2 cellular contexts compared by ENCODE assay signal in the genomic region with DNA sequence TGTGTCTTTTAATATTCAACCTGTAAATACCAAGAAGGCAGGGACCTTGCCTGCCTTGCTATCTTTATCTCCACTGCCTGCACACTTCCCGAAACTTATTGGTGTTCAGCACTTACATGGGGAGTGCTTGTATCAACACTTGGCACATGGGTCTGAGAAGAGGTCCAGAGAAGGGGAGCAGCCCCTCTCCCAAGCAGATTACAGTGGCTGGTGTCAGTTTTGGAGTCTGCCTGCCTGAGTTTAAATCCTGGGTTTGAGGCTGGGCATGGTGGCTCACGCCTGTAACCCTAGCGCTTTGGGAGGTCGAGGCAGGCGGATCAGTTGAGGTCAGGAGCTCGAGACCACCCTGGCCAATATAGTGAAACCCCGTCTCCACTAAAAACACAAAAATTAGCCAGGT.
TF ChIP-seq lines count a peak whose summit lies in the region.

No MANE protein-coding gene starts in this region.

TF ChIP-seq in IMR-90, 13 proteins besides CTCF, POLR2A, EP300 and RAD21:
- TF ChIP-seq, protein P1, sequence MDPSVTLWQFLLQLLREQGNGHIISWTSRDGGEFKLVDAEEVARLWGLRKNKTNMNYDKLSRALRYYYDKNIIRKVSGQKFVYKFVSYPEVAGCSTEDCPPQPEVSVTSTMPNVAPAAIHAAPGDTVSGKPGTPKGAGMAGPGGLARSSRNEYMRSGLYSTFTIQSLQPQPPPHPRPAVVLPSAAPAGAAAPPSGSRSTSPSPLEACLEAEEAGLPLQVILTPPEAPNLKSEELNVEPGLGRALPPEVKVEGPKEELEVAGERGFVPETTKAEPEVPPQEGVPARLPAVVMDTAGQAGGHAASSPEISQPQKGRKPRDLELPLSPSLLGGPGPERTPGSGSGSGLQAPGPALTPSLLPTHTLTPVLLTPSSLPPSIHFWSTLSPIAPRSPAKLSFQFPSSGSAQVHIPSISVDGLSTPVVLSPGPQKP (IDR thresholded peaks at IDR 0.05; ENCODE audit: borderline replicate concordance, low read depth, low read length) = no peak
- TF ChIP-seq NFE2L2 (IDR thresholded peaks at IDR 0.05; ENCODE audit: low read depth, low read length) = no peak
- TF ChIP-seq SMC3 (IDR thresholded peaks at IDR 0.05; ENCODE audit: low read depth, low read length) = no peak
- no peak for TF ChIP-seq USF2 (IDR thresholded peaks at IDR 0.05; ENCODE audit: low read depth, low read length)
- TF ChIP-seq RCOR1 (IDR thresholded peaks at IDR 0.05; ENCODE audit: insufficient replicate concordance, low read length) = no peak
- no peak for TF ChIP-seq RFX5 (IDR thresholded peaks at IDR 0.05; ENCODE audit: low read depth, low read length)

TF ChIP-seq in H1, 55 proteins besides CTCF, POLR2A, EP300 and RAD21:
- TF ChIP-seq EGR1 (IDR thresholded peaks at IDR 0.05; ENCODE audit: borderline replicate concordance, low read depth, low read length) (no peak), MAFK (IDR thresholded peaks at IDR 0.05; ENCODE audit: low read depth, low read length) (no peak), SRF (IDR thresholded peaks at IDR 0.05; ENCODE audit: low read depth, low read length) (no peak), CTBP2 (IDR thresholded peaks at IDR 0.05; ENCODE audit: borderline replicate concordance, insufficient read depth, insufficient read length, low read length) (no peak), SP4 (IDR thresholded peaks at IDR 0.05; ENCODE audit: low read length) (no peak), SIN3A (conservative IDR thresholded peaks at IDR 0.05 in 1 of 2, IDR thresholded peaks at IDR 0.05 in 1 of 2; ENCODE audit: low read depth in 1 of 2, low read length in 2 of 2) (no peak), SP2 (IDR thresholded peaks at IDR 0.05; ENCODE audit: low read length) (no peak), USF2 (IDR thresholded peaks at IDR 0.05; ENCODE audit: low read length) (no peak), ZNF274 (IDR thresholded peaks at IDR 0.05; ENCODE audit: borderline replicate concordance, extremely low read depth, low read length) (no peak), SAP30 (IDR thresholded peaks at IDR 0.05; ENCODE audit: insufficient read depth, insufficient replicate concordance, low read length) (no peak), JUND (IDR thresholded peaks at IDR 0.05; ENCODE audit: low read length) (no peak), RXRA (IDR thresholded peaks at IDR 0.05; ENCODE audit: insufficient read depth, low read depth, low read length) (no peak), HDAC2 (IDR thresholded peaks at IDR 0.05; ENCODE audit: borderline replicate concordance in 1 of 2, low read depth in 2 of 2, low read length in 2 of 2) (no peak), NANOG (IDR thresholded peaks at IDR 0.05; ENCODE audit: insufficient read depth, low read depth, low read length, poor library complexity, severe bottlenecking) (no peak), CHD1 (IDR thresholded peaks at IDR 0.05; ENCODE audit: low read depth, low read length) (no peak), CHD7 (IDR thresholded peaks at IDR 0.05; ENCODE audit: insufficient replicate concordance, low read length) (no peak)
- TF ChIP-seq, protein P2, sequence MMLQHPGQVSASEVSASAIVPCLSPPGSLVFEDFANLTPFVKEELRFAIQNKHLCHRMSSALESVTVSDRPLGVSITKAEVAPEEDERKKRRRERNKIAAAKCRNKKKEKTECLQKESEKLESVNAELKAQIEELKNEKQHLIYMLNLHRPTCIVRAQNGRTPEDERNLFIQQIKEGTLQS (IDR thresholded peaks at IDR 0.05; ENCODE audit: insufficient read depth, low read depth, low read length) = no peak
- TF ChIP-seq, protein P3, sequence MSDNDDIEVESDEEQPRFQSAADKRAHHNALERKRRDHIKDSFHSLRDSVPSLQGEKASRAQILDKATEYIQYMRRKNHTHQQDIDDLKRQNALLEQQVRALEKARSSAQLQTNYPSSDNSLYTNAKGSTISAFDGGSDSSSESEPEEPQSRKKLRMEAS (IDR thresholded peaks at IDR 0.05) = no peak
